In the genomic region with DNA sequence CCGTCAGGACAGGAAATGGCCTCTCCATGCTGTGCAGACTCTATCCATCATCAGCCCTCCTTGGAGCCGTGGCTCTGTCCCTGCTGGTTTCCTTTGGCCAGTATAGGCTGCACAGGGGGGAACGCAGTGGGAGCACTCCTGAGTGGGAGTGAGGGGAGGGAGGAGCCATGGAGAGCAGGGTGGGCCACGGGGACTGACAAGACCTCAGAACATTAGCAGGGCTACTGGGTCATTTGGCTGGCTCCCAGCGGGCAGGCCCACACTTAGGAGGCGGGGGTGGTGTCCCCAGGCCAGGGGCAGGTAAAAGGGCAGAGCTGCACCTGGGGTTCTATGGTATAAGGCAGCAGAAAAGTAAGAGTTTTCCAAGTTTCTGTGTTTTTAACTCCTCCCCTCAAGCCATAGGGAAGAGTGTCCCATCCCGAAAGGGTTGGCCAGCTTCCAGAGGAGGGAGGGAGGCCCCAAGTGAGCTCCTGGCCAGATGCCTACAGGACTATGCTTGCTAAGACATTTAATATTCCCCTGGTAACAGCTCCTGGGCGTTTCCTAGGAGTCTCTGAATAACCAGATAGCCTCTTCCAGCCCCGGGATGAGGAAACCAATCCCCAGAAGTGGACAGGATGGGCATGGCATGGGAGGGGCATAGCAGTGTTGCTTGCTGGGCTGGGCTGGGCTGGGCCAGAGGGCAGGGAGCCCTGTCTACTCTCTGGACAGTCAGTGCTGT, we compare ENCODE assay signal across 7 cellular contexts. TPM values are rescaled to one million over a fixed set of nuclear protein-coding genes. Genes with fewer than 3 reads are reported as not detected.
A peak's percentile ranks its signal among the peaks of the same experiment; 100 is the strongest.
DNase-seq lines count a peak whose midpoint lies in the region; ATAC-seq and TF ChIP-seq lines count a peak whose summit lies in the region.

No MANE protein-coding gene starts in this region.

- TF ChIP-seq RAD21 in SK-N-SH (IDR thresholded peaks at IDR 0.05; ENCODE audit: low read length) = no peak

- TF ChIP-seq POLR2A in suprapubic skin (IDR thresholded peaks at IDR 0.05) = no peak

- CTCF ChIA-PET in SK-N-SH (lab: Yijun Ruan, JAX) = interaction anchor here (0.6 to 1.5 kb wide), 6 partner anchors 9 to 46 kb away, joined by 3 to 4 read pairs (median 3); no protein-coding TSS in a partner anchor

- H3K9me2 ChIP-seq in SK-N-SH = no peaks in the 10 kb centered on the region

- H3K79me2 ChIP-seq in SK-N-SH (ENCODE audit: insufficient read depth) = no peaks in the 10 kb centered on the region

- H3K9ac ChIP-seq in SK-N-SH = no peak overlapping the region

- peak overlapping the region; percentile 51; the same call in 1 of the 2 replicates for H3K4me2 ChIP-seq in SK-N-SH

- H3K27ac ChIP-seq in SK-N-SH (ENCODE audit: low read depth in 2 of 2, low read length in 1 of 2) (peak overlapping the region in 1 of 2 experiments; percentile 63; a peak in 2 of 4 replicates), suprapubic skin (peak overlapping the region; percentile 18)

- H2AFZ ChIP-seq in SK-N-SH (ENCODE audit: low read depth) = no peak overlapping the region; the same call in 1 of the 2 replicates

- H4K20me1 ChIP-seq in SK-N-SH (ENCODE audit: insufficient read depth) = no peaks in the 10 kb centered on the region

- intact Hi-C loops in left cardiac atrium (cut with DNase I) = no loop called here

- DNase-seq in HCEC 1CT (peak; percentile 55), SK-N-SH (peak; percentile 57), left cardiac atrium (peak; percentile 80), suprapubic skin (ENCODE audit: low spot score in 2 of 2) (peak; percentile 78 to 84), NCI-H187 treated with DMSO at 0.1 percent for 48 hours (lab: John Stamatoyannopoulos, UW) (no peak)
- DNase-seq in stimulated activated CD4-positive, alpha-beta T cell treated with anti-CD3 and anti-CD28 coated beads, Interleukin-2, amount 100 ng/mL, for 24 hours = no peak
- no peak for DNase-seq in activated naive CD4-positive, alpha-beta T cell treated with anti-CD3 and anti-CD28 coated beads, Interleukin-2, amount 50 U/mL, for 16 hours

- no peaks in the 10 kb centered on the region for H3K9me3 ChIP-seq in SK-N-SH
- no peaks in the 10 kb centered on the region for H3K9me3 ChIP-seq in suprapubic skin

- POLR2A ChIA-PET in SK-N-SH (lab: Yijun Ruan, JAX) = no interaction called here

- WGBS in SK-N-SH (ENCODE audit: low lambda C conversion rate) = 58% methylated on average over 7 of the region's 9 CpGs
- 17% methylated on average over 4 of the region's 9 CpGs for WGBS in suprapubic skin

- peak; percentile 80 to 95 for ATAC-seq in left cardiac atrium

- H3K4me1 ChIP-seq in SK-N-SH (ENCODE audit: control insufficient read depth in 1 of 2, insufficient read depth in 2 of 2, low read depth in 1 of 2, low read length in 1 of 2) (peaks cover 11 to 32% of the 10 kb centered on the region in 2 experiments), suprapubic skin (peaks cover 33% of the 10 kb centered on the region)

- TF ChIP-seq EP300 in SK-N-SH (IDR thresholded peaks at IDR 0.05; ENCODE audit: borderline replicate concordance in 1 of 2, low read depth in 1 of 2, low read length in 1 of 2) (no peak), suprapubic skin (IDR thresholded peaks at IDR 0.05) (no peak)

- no peaks in the 10 kb centered on the region for H3K36me3 ChIP-seq in SK-N-SH (replicated peaks in 1 of 2; ENCODE audit: control insufficient read depth in 1 of 2, insufficient read depth in 2 of 2, low read length in 1 of 2)
- no peaks in the 10 kb centered on the region for H3K36me3 ChIP-seq in suprapubic skin

- peaks cover 11% of the 10 kb centered on the region for H3F3A ChIP-seq in SK-N-SH (replicated peaks; ENCODE audit: insufficient read depth)

- no peaks in the 10 kb centered on the region for H3K27me3 ChIP-seq in SK-N-SH (ENCODE audit: insufficient read depth)
- no peaks in the 10 kb centered on the region for H3K27me3 ChIP-seq in suprapubic skin

- TF ChIP-seq CTCF in SK-N-SH (IDR thresholded peaks at IDR 0.05) (no peak), suprapubic skin (IDR thresholded peaks at IDR 0.05) (no peak)

- H3K4me3 ChIP-seq in SK-N-SH (ENCODE audit: low read depth in 2 of 2, low read length in 1 of 2) (no peak overlapping the region), suprapubic skin (no peak overlapping the region)

TF ChIP-seq in SK-N-SH, 30 proteins besides CTCF, POLR2A, EP300 and RAD21:
- TF ChIP-seq, protein P1, sequence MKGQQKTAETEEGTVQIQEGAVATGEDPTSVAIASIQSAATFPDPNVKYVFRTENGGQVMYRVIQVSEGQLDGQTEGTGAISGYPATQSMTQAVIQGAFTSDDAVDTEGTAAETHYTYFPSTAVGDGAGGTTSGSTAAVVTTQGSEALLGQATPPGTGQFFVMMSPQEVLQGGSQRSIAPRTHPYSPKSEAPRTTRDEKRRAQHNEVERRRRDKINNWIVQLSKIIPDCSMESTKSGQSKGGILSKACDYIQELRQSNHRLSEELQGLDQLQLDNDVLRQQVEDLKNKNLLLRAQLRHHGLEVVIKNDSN (IDR thresholded peaks at IDR 0.05; ENCODE audit: borderline replicate concordance, low read depth) = no peak
- TF ChIP-seq NFIC (IDR thresholded peaks at IDR 0.05; ENCODE audit: borderline replicate concordance) (peak; percentile 73; the same call in 1 of the 2 replicates), MAX (IDR thresholded peaks at IDR 0.05; ENCODE audit: low read depth) (peak; percentile 34; the same call in 1 of the 2 replicates), POLR2AphosphoS5 (IDR thresholded peaks at IDR 0.05; ENCODE audit: low read depth, low read length) (no peak)
TF ChIP-seq in SK-N-SH: peak in this region for 2.

RNA-seq across cellular contexts. Expression of gene OPN4, which starts 5.5 kb away (rescaled TPM):
- polyA plus RNA-seq in SK-N-SH (2012; rRNA removed) = 0.03 TPM in 1 of 2 replicates, not detected in the other
- polyA plus RNA-seq in SK-N-SH (2012; cell fraction: cytosol; rRNA removed) = not detected in 2 replicates
- not detected in 2 replicates for polyA plus RNA-seq in SK-N-SH (2012; cell fraction: nucleus; rRNA removed)
- total RNA-seq in left cardiac atrium (under 1 TPM; 0.12 to 0.18 TPM), suprapubic skin (under 1 TPM in 1 of 4 donors, not detected in 3; 0.34 TPM)

RNA-seq across cellular contexts. Expression of gene LDB3, which starts 19.4 kb away (rescaled TPM):
- polyA plus RNA-seq in SK-N-SH (2012; rRNA removed) = 0.48 and 0.73 TPM in 2 replicates
- 0.26 and 0.38 TPM in 2 replicates for polyA plus RNA-seq in SK-N-SH (2012; cell fraction: cytosol; rRNA removed)
- 1.3 and 1.7 TPM in 2 replicates for polyA plus RNA-seq in SK-N-SH (2012; cell fraction: nucleus; rRNA removed)
- 100 to 1,000 TPM; 585 to 779 TPM for total RNA-seq in left cardiac atrium
- total RNA-seq in suprapubic skin = 1 to 10 TPM in 1 of 4 donors, under 1 TPM in 2, not detected in 1; 0.44 to 3.2 (median 0.98) TPM

Comparison
In these comparisons a context has a peak if more than half of its experiments do, and no peak if none do; other contexts are left out.
1. DNase-seq: peak in HCEC 1CT (single experiment), SK-N-SH (single experiment), left cardiac atrium (single experiment) and suprapubic skin (2 of 2); none in NCI-H187 treated with DMSO at 0.1 percent for 48 hours (single experiment), stimulated activated CD4-positive, alpha-beta T cell treated with anti-CD3 and anti-CD28 coated beads, Interleukin-2, amount 100 ng/mL, for 24 hours (0 of 2) and activated naive CD4-positive, alpha-beta T cell treated with anti-CD3 and anti-CD28 coated beads, Interleukin-2, amount 50 U/mL, for 16 hours (single experiment).
2. RNA of gene LDB3, which starts 19.4 kb away (total RNA-seq): 585 to 779 TPM in left cardiac atrium; 0.44 to 3.2 TPM in suprapubic skin; every median in the first group is over 100 times any median in the second.